In genomic region chr13:37797606-37798005, GRCh38 we compare ENCODE assay signal across 23 cellular contexts.
"Had no signal": no experiment of that assay in that cellular context is flagged by ENCODE, and none has a peak within 500 bp of the region (broad histone marks: within the 10 kb centered on the region; RNA-seq: fewer than 3 reads in every experiment).

No MANE protein-coding gene starts in this region.

- H2AFZ ChIP-seq: neural progenitor cell had no signal

- H3K36me3 ChIP-seq: colonic mucosa, gastroesophageal sphincter, neural progenitor cell, pancreas, tibial artery, upper lobe of left lung, uterus had no signal

- H3K9me3 ChIP-seq: colonic mucosa, gastroesophageal sphincter, pancreas, tibial artery, upper lobe of left lung, uterus had no signal

- H3K27me3 ChIP-seq: colonic mucosa, gastroesophageal sphincter, neural progenitor cell, pancreas, tibial artery, upper lobe of left lung, uterus had no signal

- ATAC-seq: gastroesophageal sphincter; left cardiac atrium; left ventricle myocardium superior; natural killer cell; pancreas; right cardiac atrium; stimulated activated effector memory CD8-positive, alpha-beta T cell treated with anti-CD3 and anti-CD28 coated beads, Interleukin-12 subunit alpha, Interleukin-12 subunit beta, amount 100 ng/mL, for 72 hours; stimulated activated naive CD8-positive, alpha-beta T cell treated with anti-CD3 and anti-CD28 coated beads, Interleukin-15, Interleukin-2, amounts not matched to agents 100 U/mL and 50 U/mL, for 24 hours had no signal

- H3K27ac ChIP-seq: colonic mucosa, gastroesophageal sphincter, neural progenitor cell, pancreas, tibial artery, upper lobe of left lung, uterus had no signal

- H3K4me1 ChIP-seq: colonic mucosa, gastroesophageal sphincter, pancreas, upper lobe of left lung, uterus had no signal

- H3K4me3 ChIP-seq: colonic mucosa, gastroesophageal sphincter, lung, neural progenitor cell, pancreas, smooth muscle cell, tibial artery, upper lobe of left lung, uterus had no signal

- DNase-seq: colonic mucosa; dermis blood vessel endothelial cell; foreskin fibroblast; glutamatergic neuron; kidney; left cardiac atrium; left ventricle myocardium superior; mesenchymal stem cell; natural killer cell; nucleus accumbens; pancreas; right cardiac atrium; stimulated activated CD4-positive, alpha-beta T cell treated with anti-CD3 and anti-CD28 coated beads, Interleukin-4, amount 100 ng/mL, for 1 hour; stimulated activated CD8-positive, alpha-beta memory T cell treated with anti-CD3 and anti-CD28 coated beads, Interleukin-4, amount 100 ng/mL, for 48 hours; stimulated activated naive CD8-positive, alpha-beta T cell treated with anti-CD3 and anti-CD28 coated beads, Interleukin-15, Interleukin-2, amounts not matched to agents 100 U/mL and 50 U/mL, for 24 hours; tibial artery; upper lobe of left lung; uterus had no signal

- H3K4me2 ChIP-seq: neural progenitor cell, smooth muscle cell had no signal
